In genomic region chr5:75336625-75337336, GRCh38 we compare ENCODE assay signal across 1 cellular context.
TF ChIP-seq lines count a peak whose summit lies in the region.

Gene HMGCR (plus strand): TSS chr5:75337220. CDS start chr5:75342606, 5,386 bp downstream.

TF ChIP-seq in HepG2, 621 proteins besides CTCF, POLR2A, EP300 and RAD21 (continued from another document and continues in another):
- TF ChIP-seq PRDM10 (CRISPR knock-in tag; IDR thresholded peaks at IDR 0.05; ENCODE audit: low read depth) (peak; percentile 97), YEATS2 (CRISPR knock-in tag; IDR thresholded peaks at IDR 0.05; ENCODE audit: borderline replicate concordance) (peak; percentile 71; the same call in 1 of the 2 replicates), HNF1A (IDR thresholded peaks at IDR 0.05; ENCODE audit: low read depth) (no peak), HNF1A (CRISPR knock-in tag; IDR thresholded peaks at IDR 0.05; ENCODE audit: borderline replicate concordance) (peak; percentile 60; the same call in 1 of the 2 replicates), PHF20 (CRISPR knock-in tag; IDR thresholded peaks at IDR 0.05) (peak; percentile 46; the same call in 1 of the 2 replicates), KDM2A (CRISPR knock-in tag; IDR thresholded peaks at IDR 0.05; ENCODE audit: borderline replicate concordance, low read depth) (peak; percentile 70; the same call in 1 of the 2 replicates), SNAPC4 (CRISPR knock-in tag; IDR thresholded peaks at IDR 0.05) (0 out of 2 replicates have a peak, but pooled peaks have one; percentile 48), MBD4 (IDR thresholded peaks at IDR 0.05; ENCODE audit: borderline replicate concordance, low read length) (no peak), PAX8 (CRISPR knock-in tag; IDR thresholded peaks at IDR 0.05; ENCODE audit: borderline replicate concordance) (no peak), ZNF10 (CRISPR knock-in tag; IDR thresholded peaks at IDR 0.05; ENCODE audit: borderline replicate concordance, low read depth) (no peak), ZNF747 (CRISPR knock-in tag; IDR thresholded peaks at IDR 0.05; ENCODE audit: borderline replicate concordance) (peak; percentile 7; the same call in 1 of the 2 replicates), ZBTB34 (CRISPR knock-in tag; IDR thresholded peaks at IDR 0.05) (no peak), ZNF343 (CRISPR knock-in tag; IDR thresholded peaks at IDR 0.05) (peak; percentile 54; the same call in 1 of the 2 replicates), ZMYM4 (CRISPR knock-in tag; IDR thresholded peaks at IDR 0.05) (peak; percentile 93), ZNF615 (CRISPR knock-in tag; IDR thresholded peaks at IDR 0.05; ENCODE audit: borderline replicate concordance) (no peak), PBX2 (CRISPR knock-in tag; IDR thresholded peaks at IDR 0.05) (no peak), CHCHD3 (CRISPR knock-in tag; IDR thresholded peaks at IDR 0.05) (no peak), ATAD3A (CRISPR knock-in tag; IDR thresholded peaks at IDR 0.05) (no peak), MED8 (CRISPR knock-in tag; IDR thresholded peaks at IDR 0.05; ENCODE audit: insufficient replicate concordance) (peak; percentile 74), ATF3 (CRISPR knock-in tag; IDR thresholded peaks at IDR 0.05) (no peak), ARID4A (CRISPR knock-in tag; IDR thresholded peaks at IDR 0.05; ENCODE audit: borderline replicate concordance) (peak; percentile 88), SMAD3 (CRISPR knock-in tag; IDR thresholded peaks at IDR 0.05) (no peak), ZNF274 (CRISPR knock-in tag; IDR thresholded peaks at IDR 0.05) (no peak; the same call in 1 of the 2 replicates), RFXAP (CRISPR knock-in tag; IDR thresholded peaks at IDR 0.05; ENCODE audit: borderline replicate concordance) (peak; percentile 99), ZSCAN12 (CRISPR knock-in tag; IDR thresholded peaks at IDR 0.05) (no peak), PAXIP1 (CRISPR knock-in tag; conservative IDR thresholded peaks at IDR 0.05) (peak; percentile 42; the same call in 1 of the 2 replicates)
